ENCODE assay signal across 1 cellular context in genomic region chr12:754871-755562, GRCh38.
A peak's percentile ranks its signal among the peaks of the same experiment; 100 is the strongest.
TF ChIP-seq lines count a peak whose summit lies in the region.

No MANE protein-coding gene starts in this region.

TF ChIP-seq in HepG2, 621 proteins besides CTCF, POLR2A, EP300 and RAD21:
- TF ChIP-seq SMARCC2 (IDR thresholded peaks at IDR 0.05) (no peak), TFDP2 (CRISPR knock-in tag; IDR thresholded peaks at IDR 0.05) (no peak), TFAP4 (IDR thresholded peaks at IDR 0.05; ENCODE audit: borderline replicate concordance, low read depth) (peak; percentile 70), ARID3A (IDR thresholded peaks at IDR 0.05; ENCODE audit: low read depth, low read length) (0 out of 2 replicates have a peak, but pooled peaks have one; percentile 18), TGIF2 (CRISPR knock-in tag; IDR thresholded peaks at IDR 0.05) (0 out of 2 replicates have a peak, but pooled peaks have one; percentile 17), TBP (CRISPR knock-in tag; IDR thresholded peaks at IDR 0.05) (no peak), CENPBD1 (CRISPR knock-in tag; IDR thresholded peaks at IDR 0.05; ENCODE audit: borderline replicate concordance, low read depth) (no peak), ZNF280D (CRISPR knock-in tag; IDR thresholded peaks at IDR 0.05) (0 out of 2 replicates have a peak, but pooled peaks have one; percentile 34), ZMAT3 (CRISPR knock-in tag; conservative IDR thresholded peaks at IDR 0.05) (no peak), ZSCAN30 (CRISPR knock-in tag; IDR thresholded peaks at IDR 0.05) (no peak), SAP130 (CRISPR knock-in tag; IDR thresholded peaks at IDR 0.05; ENCODE audit: low read depth) (peak; percentile 69)
